ENCODE assay signal across 12 cellular contexts in the genomic region with DNA sequence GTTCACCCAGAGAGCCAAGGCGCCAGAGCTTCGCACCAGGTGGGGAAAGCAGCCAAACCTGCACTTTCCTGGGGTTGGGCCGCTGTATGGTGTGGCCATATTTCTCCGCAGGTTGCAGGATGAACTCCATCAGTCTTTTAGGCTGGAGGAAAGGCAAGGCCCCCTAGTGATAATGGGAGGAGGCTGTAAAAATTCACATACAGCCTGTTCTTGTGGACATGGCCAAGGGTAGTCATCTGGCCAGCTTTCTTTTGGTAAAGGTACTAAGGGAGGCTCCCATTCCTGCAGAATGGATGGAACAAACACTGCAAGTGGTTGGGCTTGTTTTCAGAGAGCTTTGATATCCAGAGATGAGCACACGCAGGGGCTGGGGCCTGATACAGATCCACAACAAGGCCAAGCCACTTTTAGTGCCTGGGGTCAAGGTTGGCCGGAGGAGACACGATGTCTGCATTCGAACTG. TPM values are rescaled to one million over a fixed set of nuclear protein-coding genes. Genes with fewer than 3 reads are reported as not detected.
DNase-seq lines count a peak whose midpoint lies in the region; ATAC-seq, FAIRE-seq and TF ChIP-seq lines count a peak whose summit lies in the region.
"Had no signal": no experiment of that assay in that cellular context is flagged by ENCODE, and none has a peak within 500 bp of the region (broad histone marks: within the 10 kb centered on the region; RNA-seq: fewer than 3 reads in every experiment).

No MANE protein-coding gene starts in this region.

- H4K8ac ChIP-seq in H9 (replicated peaks; ENCODE audit: insufficient read length, low read depth, low read length), result no peak overlapping the region

- no peak overlapping the region for H2BK5ac ChIP-seq in H9 (ENCODE audit: insufficient read length, low read length)

- H3K4me3 Mint-ChIP-seq in H9 (peak overlapping the region in 1 of 2 experiments; percentile 2; a peak in 1 of 5 replicates), astrocyte (ENCODE audit: unreplicated experiment) (no peak overlapping the region)
- no peak overlapping the region for H3K4me3 Mint-ChIP-seq in naive thymus-derived CD8-positive, alpha-beta T cell
- H3K4me3 Mint-ChIP-seq: activated T-helper 1 cell treated with anti-CD3 and anti-CD28 coated beads, Interleukin-12 subunit alpha, Interleukin-12 subunit beta, Interleukin-2, Interleukin-4 antibody, amounts not matched to agents 30 ng/mL and 10 ng/mL and 1 ng/mL, durations not matched to agents 14 hours and 24 hours and 36 hours had no signal

- H3K27me3 Mint-ChIP-seq in H9 (ENCODE audit: low read depth) (no peaks in the 10 kb centered on the region), astrocyte (ENCODE audit: low read depth, unreplicated experiment) (no peaks in the 10 kb centered on the region)
- H3K27me3 Mint-ChIP-seq in naive thymus-derived CD8-positive, alpha-beta T cell, result peaks cover 38 to 85% (median 48%) of the 10 kb centered on the region in 5 donors

- H3K14ac ChIP-seq in H9 (ENCODE audit: insufficient read depth, low read length), result peak overlapping the region; percentile 84

- ATAC-seq in naive thymus-derived CD8-positive, alpha-beta T cell, result no peak
- ATAC-seq in HG02623 (IDR thresholded peaks at IDR 0.05; ENCODE audit: unreplicated experiment), result no peak
- no peak for ATAC-seq in GM21737 (IDR thresholded peaks at IDR 0.05; ENCODE audit: unreplicated experiment)

- no peak for FAIRE-seq in astrocyte (lab: Jason Lieb, UNC)

- peak overlapping the region; percentile 26 for H2BK12ac ChIP-seq in H9 (ENCODE audit: insufficient read length, low read depth, low read length)

- H3K56ac ChIP-seq in H9 (ENCODE audit: insufficient read length, low read depth, low read length), result no peak overlapping the region

- H3K4me1 Mint-ChIP-seq in H9 (peaks cover 41 to 42% of the 10 kb centered on the region in 2 experiments), astrocyte (ENCODE audit: low read depth, unreplicated experiment) (peaks cover 21% of the 10 kb centered on the region)
- peaks cover 6 to 17% (median 14%) of the 10 kb centered on the region in 4 donors for H3K4me1 Mint-ChIP-seq in naive thymus-derived CD8-positive, alpha-beta T cell

- H3K27ac ChIP-seq in H9 (ENCODE audit: insufficient read length, low read depth, low read length) (peak overlapping the region; percentile 34), astrocyte (ENCODE audit: low read depth, low read length) (peak overlapping the region; percentile 97), skeletal muscle tissue (ENCODE audit: low read depth, low read length) (peak overlapping the region; percentile 83)

- no peak overlapping the region for H2BK120ac ChIP-seq in H9 (ENCODE audit: low read depth, low read length, poor library complexity, severe bottlenecking)

- H2AK5ac ChIP-seq in H9 (ENCODE audit: insufficient read length, low read length), result no peak overlapping the region

- H3K27me3 ChIP-seq in H9 (ENCODE audit: insufficient read depth, low read length), result no peaks in the 10 kb centered on the region
- H3K27me3 ChIP-seq in astrocyte (ENCODE audit: insufficient read depth, low read length), result no peaks in the 10 kb centered on the region
- H3K27me3 ChIP-seq in skeletal muscle tissue (ENCODE audit: control insufficient read depth in 3 of 3, insufficient read depth in 3 of 3, low read length in 3 of 3), result no peaks in the 10 kb centered on the region

- peaks cover 4% of the 10 kb centered on the region for H3K79me1 ChIP-seq in H9 (ENCODE audit: insufficient read depth, low read depth, low read length, poor library complexity, severe bottlenecking)

- H3K23ac ChIP-seq in H9 (ENCODE audit: insufficient read length, low read depth, low read length), result no peak overlapping the region

- H3K4me1 ChIP-seq in H9 (ENCODE audit: insufficient read depth, low read length) (peaks cover 10% of the 10 kb centered on the region; the same call in 1 of the 2 replicates), astrocyte (ENCODE audit: insufficient read depth, low read length) (peaks cover 24% of the 10 kb centered on the region), skeletal muscle tissue (ENCODE audit: control insufficient read depth in 3 of 3, insufficient read depth in 3 of 3, low read length in 3 of 3) (peaks cover 19 to 43% (median 22%) of the 10 kb centered on the region in 3 donors)

- peak overlapping the region; percentile 53 to 99 (median 97); a peak in 4 of 7 replicates for H3K27ac Mint-ChIP-seq in H9
- peak overlapping the region; percentile 99 for H3K27ac Mint-ChIP-seq in astrocyte (ENCODE audit: unreplicated experiment)
- no peak overlapping the region for H3K27ac Mint-ChIP-seq in naive thymus-derived CD8-positive, alpha-beta T cell
- H3K27ac Mint-ChIP-seq: activated T-helper 1 cell treated with anti-CD3 and anti-CD28 coated beads, Interleukin-12 subunit alpha, Interleukin-12 subunit beta, Interleukin-2, Interleukin-4 antibody, amounts not matched to agents 30 ng/mL and 10 ng/mL and 1 ng/mL, durations not matched to agents 14 hours and 24 hours and 36 hours had no signal

- H2AFZ ChIP-seq in H9 (ENCODE audit: low read length) (no peak overlapping the region), astrocyte (ENCODE audit: low read depth, low read length) (peak overlapping the region; percentile 61)

- H4K20me1 ChIP-seq in H9 (ENCODE audit: control insufficient read depth, insufficient read depth, insufficient read length) (no peaks in the 10 kb centered on the region), astrocyte (ENCODE audit: insufficient read depth, low read length) (no peaks in the 10 kb centered on the region)

- no peak overlapping the region for H4K91ac ChIP-seq in H9 (ENCODE audit: insufficient read length, low read depth, low read length)

- H3K23me2 ChIP-seq in H9 (ENCODE audit: insufficient read length, low read depth, low read length, poor library complexity, severe bottlenecking), result peaks cover 14% of the 10 kb centered on the region

- WGBS in H9 (ENCODE audit: extremely low coverage, insufficient read length, low lambda C conversion rate), result no CpG with 5 or more reads among the region's 8 CpGs

- H2BK20ac ChIP-seq in H9 (ENCODE audit: low read depth, low read length, poor library complexity, severe bottlenecking), result no peak overlapping the region

- POLR2A ChIA-PET in naive thymus-derived CD8-positive, alpha-beta T cell (lab: Charles Lee), result no interaction called here

- no peak overlapping the region; the same call in 1 of the 2 replicates for H3K4ac ChIP-seq in H9 (ENCODE audit: low read depth, low read length)

- H3K9me3 Mint-ChIP-seq in H9 (no peaks in the 10 kb centered on the region), astrocyte (ENCODE audit: unreplicated experiment) (no peaks in the 10 kb centered on the region)
- no peaks in the 10 kb centered on the region for H3K9me3 Mint-ChIP-seq in naive thymus-derived CD8-positive, alpha-beta T cell
- H3K9me3 Mint-ChIP-seq: activated T-helper 1 cell treated with anti-CD3 and anti-CD28 coated beads, Interleukin-12 subunit alpha, Interleukin-12 subunit beta, Interleukin-2, Interleukin-4 antibody, amounts not matched to agents 30 ng/mL and 10 ng/mL and 1 ng/mL, durations not matched to agents 14 hours and 24 hours and 36 hours had no signal

- no peak overlapping the region for H2BK15ac ChIP-seq in H9 (ENCODE audit: low read depth, low read length)

- peaks cover 0 to 5% (median 0%) of the 10 kb centered on the region in 3 experiments; a peak in 2 of 7 replicates for H3K36me3 Mint-ChIP-seq in H9 (ENCODE audit: insufficient read depth in 1 of 3, low read depth in 3 of 3)
- H3K36me3 Mint-ChIP-seq in astrocyte (ENCODE audit: low read depth, unreplicated experiment), result no peaks in the 10 kb centered on the region
- peaks cover 0 to 2% (median 0%) of the 10 kb centered on the region in 3 donors for H3K36me3 Mint-ChIP-seq in naive thymus-derived CD8-positive, alpha-beta T cell

- H3K9me3 ChIP-seq in H9 (ENCODE audit: control insufficient read depth, low read depth, low read length) (no peaks in the 10 kb centered on the region), astrocyte (ENCODE audit: insufficient read depth, low read depth, low read length) (no peaks in the 10 kb centered on the region), skeletal muscle tissue (ENCODE audit: control insufficient read depth in 3 of 3, low read length in 3 of 3) (no peaks in the 10 kb centered on the region)

- H3K4me3 ChIP-seq in astrocyte (ENCODE audit: insufficient read depth, low read depth, low read length) (peak overlapping the region; percentile 43), skeletal muscle tissue (ENCODE audit: low read length in 3 of 3) (peak overlapping the region in 1 of 3 donors; percentile 7)

- no peak overlapping the region for H3T11ph ChIP-seq in H9 (ENCODE audit: low read length)

- H4K5ac ChIP-seq in H9 (ENCODE audit: insufficient read length, low read depth, low read length), result no peak overlapping the region

- TF ChIP-seq CTCF in H9 (conservative IDR thresholded peaks at IDR 0.05) (no peak), astrocyte (IDR thresholded peaks at IDR 0.05; ENCODE audit: insufficient read depth, low read depth, low read length) (no peak)

- H3K79me2 ChIP-seq in H9 (ENCODE audit: insufficient read depth, low read length), result peaks cover 2% of the 10 kb centered on the region; the same call in 1 of the 2 replicates
- H3K79me2 ChIP-seq in astrocyte (ENCODE audit: insufficient read depth, low read length), result no peaks in the 10 kb centered on the region

- H3K36me3 ChIP-seq in astrocyte (ENCODE audit: insufficient read depth, low read length) (no peaks in the 10 kb centered on the region), skeletal muscle tissue (ENCODE audit: control insufficient read depth in 3 of 3, insufficient read depth in 3 of 3, low read length in 3 of 3) (no peaks in the 10 kb centered on the region)

- H3K18ac ChIP-seq in H9 (ENCODE audit: insufficient read length, low read depth, low read length), result peak overlapping the region; percentile 4

- H3K9ac ChIP-seq in H9 (ENCODE audit: extremely low read depth, insufficient read length, low read length) (no peak overlapping the region), astrocyte (ENCODE audit: low read length) (peak overlapping the region; percentile 82), skeletal muscle tissue (ENCODE audit: low read depth in 1 of 3, low read length in 3 of 3) (peak overlapping the region in 2 of 3 donors; percentile 20 to 58)

- DNase-seq in H9 (no peak), astrocyte (ENCODE audit: low read depth) (no peak), iris pigment epithelial cell (ENCODE audit: low read depth) (peak; percentile 7)
- no peak for DNase-seq in stimulated activated CD4-positive, alpha-beta T cell treated with anti-CD3 and anti-CD28 coated beads, Interleukin-2, amount 100 ng/mL, for 48 hours
- DNase-seq in naive thymus-derived CD8-positive, alpha-beta T cell, result no peak
- DNase-seq: NCI-H1105 had no signal

- peak overlapping the region; percentile 60 for H3K4me2 ChIP-seq in H9 (ENCODE audit: insufficient read depth, insufficient read length, low read length)
- H3K4me2 ChIP-seq in astrocyte (ENCODE audit: low read length), result peak overlapping the region; percentile 82

RNA-seq across cellular contexts. Expression of a gene that starts 29.6 kb away (rescaled TPM):
- total RNA-seq in H9 (2021) (not detected in 2 replicates), astrocyte (not detected in 2 replicates), skeletal muscle tissue (1.6 TPM)
- not detected for total RNA-seq in naive thymus-derived CD8-positive, alpha-beta T cell
- not detected for polyA plus RNA-seq in naive thymus-derived CD8-positive, alpha-beta T cell
- total RNA-seq: activated T-helper 1 cell treated with anti-CD3 and anti-CD28 coated beads, Interleukin-12 subunit alpha, Interleukin-12 subunit beta, Interleukin-2, Interleukin-4 antibody, amounts not matched to agents 30 ng/mL and 10 ng/mL and 1 ng/mL, durations not matched to agents 14 hours and 24 hours and 36 hours; sciatic nerve; T-helper 1 cell treated with Interleukin-12 subunit alpha and Interleukin-12 subunit beta and Interleukin-4 antibody, amounts not matched to agents 30 ng/mL and 1 ng/mL, for 36 hours had no signal

RNA-seq across cellular contexts. Expression of a gene that starts 40.8 kb away (rescaled TPM):
- total RNA-seq in H9 (2021) (2.4 and 2.6 TPM in 2 replicates), astrocyte (3.3 and 5.9 TPM in 2 replicates), skeletal muscle tissue (43.8 TPM)
- not detected for total RNA-seq in naive thymus-derived CD8-positive, alpha-beta T cell
- not detected for polyA plus RNA-seq in naive thymus-derived CD8-positive, alpha-beta T cell
- total RNA-seq: T-helper 1 cell treated with Interleukin-12 subunit alpha and Interleukin-12 subunit beta and Interleukin-4 antibody, amounts not matched to agents 30 ng/mL and 1 ng/mL, for 36 hours had no signal

Comparison
In these comparisons a context has a peak if more than half of its experiments do, and no peak if none do; other contexts are left out.
1. H3K27ac ChIP-seq: peak in every context shown above with its lines; median percentile 97 in astrocyte; 83 in skeletal muscle tissue; 34 in H9.
2. H3K27ac Mint-ChIP-seq: peak in H9 (3 of 3) and astrocyte (single experiment); none in naive thymus-derived CD8-positive, alpha-beta T cell (0 of 10).